In genomic region chr1:167602840-167603239, GRCh38 we compare ENCODE assay signal across 17 cellular contexts. TPM values are rescaled to one million over a fixed set of nuclear protein-coding genes. Genes with fewer than 3 reads are reported as not detected.
A peak's percentile ranks its signal among the peaks of the same experiment; 100 is the strongest.
DNase-seq lines count a peak whose midpoint lies in the region; ATAC-seq and TF ChIP-seq lines count a peak whose summit lies in the region.
"Had no signal": no experiment of that assay in that cellular context is flagged by ENCODE, and none has a peak within 500 bp of the region (broad histone marks: within the 10 kb centered on the region; RNA-seq: fewer than 3 reads in every experiment).

No MANE protein-coding gene starts in this region.

- no peaks in the 10 kb centered on the region for H4K20me1 ChIP-seq in DOHH2 (ENCODE audit: control insufficient read depth, insufficient read depth, low read depth, low read length)

- no peak overlapping the region for H3K4me3 Mint-ChIP-seq in activated CD4-positive, alpha-beta T cell treated with anti-CD3 and anti-CD28 coated beads for 36 hours
- H3K4me3 Mint-ChIP-seq in activated CD8-positive, alpha-beta T cell treated with anti-CD3 and anti-CD28 coated beads, Interleukin-2, amount 10 ng/mL, durations not matched to agents 7 days and 5 days = no peak overlapping the region
- peak overlapping the region in 9 of 10 donors; percentile 18 to 80 (median 45) for H3K4me3 Mint-ChIP-seq in naive thymus-derived CD4-positive, alpha-beta T cell
- H3K4me3 Mint-ChIP-seq: type B pancreatic cell had no signal

- H3K27ac ChIP-seq in DOHH2 (ENCODE audit: low read depth, low read length) = no peak overlapping the region
- H3K27ac ChIP-seq in naive thymus-derived CD4-positive, alpha-beta T cell (ENCODE audit: low read depth, low read length) = no peak overlapping the region
- H3K27ac ChIP-seq: 22Rv1, C4-2B had no signal

- peak; percentile 27 for DNase-seq in activated CD4-positive, alpha-beta T cell treated with anti-CD3 and anti-CD28 coated beads for 36 hours
- DNase-seq in activated CD4-positive, alpha-beta T cell treated with anti-CD3 and anti-CD28 coated beads for 48 hours = no peak
- DNase-seq in activated CD8-positive, alpha-beta T cell treated with anti-CD3 and anti-CD28 coated beads, Interleukin-2, amount 10 ng/mL, durations not matched to agents 7 days and 5 days = no peak
- DNase-seq in naive thymus-derived CD4-positive, alpha-beta T cell = peak in 2 of 9 donors; percentile 16 to 30
- DNase-seq in T-helper 9 cell = no peak
- no peak for DNase-seq in stimulated activated naive CD4-positive, alpha-beta T cell treated with Interleukin-2 at 50 U/mL for 16 hours (lab: John Stamatoyannopoulos, UW)
- DNase-seq: effector memory CD4-positive, alpha-beta T cell; hippocampal formation; KBM-7; kidney; NCI-H1092; NCI-H69 had no signal

- H3K4me3 ChIP-seq in DOHH2 (ENCODE audit: low read length) = no peak overlapping the region
- H3K4me3 ChIP-seq in naive thymus-derived CD4-positive, alpha-beta T cell (ENCODE audit: low read length) = no peak overlapping the region

- peaks cover 7% of the 10 kb centered on the region for H3K36me3 ChIP-seq in DOHH2 (ENCODE audit: control insufficient read depth, low read length)
- no peaks in the 10 kb centered on the region for H3K36me3 ChIP-seq in naive thymus-derived CD4-positive, alpha-beta T cell (ENCODE audit: control insufficient read depth in 2 of 3, insufficient read depth in 3 of 3, low read length in 3 of 3)

- peaks cover 37% of the 10 kb centered on the region for H3K4me1 Mint-ChIP-seq in activated CD4-positive, alpha-beta T cell treated with anti-CD3 and anti-CD28 coated beads for 36 hours
- peaks cover 42% of the 10 kb centered on the region for H3K4me1 Mint-ChIP-seq in activated CD8-positive, alpha-beta T cell treated with anti-CD3 and anti-CD28 coated beads, Interleukin-2, amount 10 ng/mL, durations not matched to agents 7 days and 5 days (ENCODE audit: low read depth)
- peaks cover 27 to 50% (median 48%) of the 10 kb centered on the region in 7 donors for H3K4me1 Mint-ChIP-seq in naive thymus-derived CD4-positive, alpha-beta T cell

- H3K27me3 Mint-ChIP-seq in activated CD4-positive, alpha-beta T cell treated with anti-CD3 and anti-CD28 coated beads for 36 hours = no peaks in the 10 kb centered on the region
- no peaks in the 10 kb centered on the region for H3K27me3 Mint-ChIP-seq in activated CD8-positive, alpha-beta T cell treated with anti-CD3 and anti-CD28 coated beads, Interleukin-2, amount 10 ng/mL, durations not matched to agents 7 days and 5 days (ENCODE audit: low read depth)
- no peaks in the 10 kb centered on the region for H3K27me3 Mint-ChIP-seq in naive thymus-derived CD4-positive, alpha-beta T cell
- H3K27me3 Mint-ChIP-seq: type B pancreatic cell had no signal

- POLR2A ChIA-PET in activated CD4-positive, alpha-beta T cell treated with anti-CD3 and anti-CD28 coated beads for 36 hours (lab: Charles Lee) = no interaction called here
- POLR2A ChIA-PET in activated CD8-positive, alpha-beta T cell treated with anti-CD3 and anti-CD28 coated beads, Interleukin-2, amount 10 ng/mL, durations not matched to agents 7 days and 5 days (lab: Charles Lee) = interaction anchor here (3.3 to 4.8 kb wide), 2 partner anchors 27 to 33 kb away, joined by 33 to 96 read pairs; partner anchors contain the start of gene RCSD1
- POLR2A ChIA-PET in naive thymus-derived CD4-positive, alpha-beta T cell (lab: Charles Lee) = interaction anchor here (1.5 to 11.0 kb wide), 5 partner anchors 14 to 79 kb away, joined by 3 to 276 read pairs (median 6); partner anchors contain the start of gene RCSD1

- H3K9me3 ChIP-seq in DOHH2 (ENCODE audit: control insufficient read depth, insufficient read depth, low read length) = peaks cover 12% of the 10 kb centered on the region
- H3K9me3 ChIP-seq in naive thymus-derived CD4-positive, alpha-beta T cell (ENCODE audit: control insufficient read depth in 2 of 3, low read length in 3 of 3) = peaks cover 0 to 9% (median 0%) of the 10 kb centered on the region in 3 experiments

- CTCF ChIA-PET in activated CD4-positive, alpha-beta T cell treated with anti-CD3 and anti-CD28 coated beads for 36 hours (lab: Charles Lee) = interaction anchor here (1.1 to 3.9 kb wide), 6 partner anchors 12 to 84 kb away, joined by 3 to 135 read pairs (median 6); no protein-coding TSS in a partner anchor
- CTCF ChIA-PET in activated CD8-positive, alpha-beta T cell treated with anti-CD3 and anti-CD28 coated beads, Interleukin-2, amount 10 ng/mL, durations not matched to agents 7 days and 5 days (lab: Charles Lee) = interaction anchor here (1.0 to 5.5 kb wide), 5 partner anchors 13 to 113 kb away, joined by 3 to 334 read pairs (median 35); partner anchors contain the start of gene RCSD1
- CTCF ChIA-PET in naive thymus-derived CD4-positive, alpha-beta T cell (lab: Charles Lee) = interaction anchor here (3.2 to 5.5 kb wide), 3 partner anchors 14 to 85 kb away, joined by 46 to 283 read pairs (median 100); no protein-coding TSS in a partner anchor

- H3K27ac Mint-ChIP-seq in activated CD4-positive, alpha-beta T cell treated with anti-CD3 and anti-CD28 coated beads for 36 hours = peak overlapping the region; percentile 65
- H3K27ac Mint-ChIP-seq in activated CD8-positive, alpha-beta T cell treated with anti-CD3 and anti-CD28 coated beads, Interleukin-2, amount 10 ng/mL, durations not matched to agents 7 days and 5 days = peak overlapping the region; percentile 34
- H3K27ac Mint-ChIP-seq in naive thymus-derived CD4-positive, alpha-beta T cell = peak overlapping the region in 6 of 9 donors; percentile 9 to 72 (median 40)
- H3K27ac Mint-ChIP-seq: type B pancreatic cell had no signal

- H3K9me3 Mint-ChIP-seq in activated CD4-positive, alpha-beta T cell treated with anti-CD3 and anti-CD28 coated beads for 36 hours (ENCODE audit: low read depth) = peaks cover 10% of the 10 kb centered on the region
- peaks cover 15% of the 10 kb centered on the region for H3K9me3 Mint-ChIP-seq in activated CD8-positive, alpha-beta T cell treated with anti-CD3 and anti-CD28 coated beads, Interleukin-2, amount 10 ng/mL, durations not matched to agents 7 days and 5 days (ENCODE audit: insufficient read depth)
- H3K9me3 Mint-ChIP-seq in naive thymus-derived CD4-positive, alpha-beta T cell = peaks cover 0 to 17% (median 10%) of the 10 kb centered on the region in 11 donors

- intact Hi-C loops in activated CD4-positive, alpha-beta T cell treated with anti-CD3 and anti-CD28 coated beads for 36 hours (cut with DNase I, micrococcal nuclease) = loop anchor here in 1 of 2 experiments (5.0 kb wide), 2 partner anchors 479 to 1836 kb away; partner anchors contain the start of gene TMCO1
- intact Hi-C loops in naive thymus-derived CD4-positive, alpha-beta T cell (cut with micrococcal nuclease) = loop anchor here in 1 of 2 donors (5.0 to 10.0 kb wide), 2 partner anchors 49 to 482 kb away; no protein-coding TSS in a partner anchor

- no peak for ATAC-seq in activated CD4-positive, alpha-beta T cell treated with anti-CD3 and anti-CD28 coated beads for 36 hours
- no peak for ATAC-seq in activated CD8-positive, alpha-beta T cell treated with anti-CD3 and anti-CD28 coated beads, Interleukin-2, amount 10 ng/mL, durations not matched to agents 7 days and 5 days
- no peak for ATAC-seq in naive thymus-derived CD4-positive, alpha-beta T cell
- no peak for ATAC-seq in GM18498 (IDR thresholded peaks at IDR 0.05; ENCODE audit: unreplicated experiment)

- peaks cover 39% of the 10 kb centered on the region for H3K4me1 ChIP-seq in DOHH2 (ENCODE audit: control insufficient read depth, low read length)
- H3K4me1 ChIP-seq in naive thymus-derived CD4-positive, alpha-beta T cell (ENCODE audit: control insufficient read depth in 2 of 2, insufficient read depth in 2 of 2, low read length in 2 of 2) = peaks cover 28 to 36% of the 10 kb centered on the region in 2 donors

- peaks cover 6% of the 10 kb centered on the region for H3K36me3 Mint-ChIP-seq in activated CD4-positive, alpha-beta T cell treated with anti-CD3 and anti-CD28 coated beads for 36 hours (ENCODE audit: low read depth)
- peaks cover 12% of the 10 kb centered on the region for H3K36me3 Mint-ChIP-seq in activated CD8-positive, alpha-beta T cell treated with anti-CD3 and anti-CD28 coated beads, Interleukin-2, amount 10 ng/mL, durations not matched to agents 7 days and 5 days (ENCODE audit: low read depth)
- H3K36me3 Mint-ChIP-seq in naive thymus-derived CD4-positive, alpha-beta T cell = peaks cover 5 to 26% (median 10%) of the 10 kb centered on the region in 5 donors
- H3K36me3 Mint-ChIP-seq: type B pancreatic cell had no signal

- H3K9me2 ChIP-seq in DOHH2 (replicated peaks; ENCODE audit: control insufficient read depth, low read length) = no peaks in the 10 kb centered on the region

- 0 out of 2 replicates have a peak, but pooled peaks cover 2% of the 10 kb centered on the region for H3K79me2 ChIP-seq in DOHH2 (ENCODE audit: control insufficient read depth, low read length)

- no peaks in the 10 kb centered on the region for H3F3A ChIP-seq in DOHH2 (ENCODE audit: control insufficient read depth, insufficient read depth)

- H3K4me2 ChIP-seq in DOHH2 (ENCODE audit: low read length) = 0 out of 2 replicates have a peak overlapping the region, but pooled peaks have one; percentile 9

- no peak for TF ChIP-seq CTCF in DOHH2 (IDR thresholded peaks at IDR 0.05; ENCODE audit: low read depth, low read length, poor library complexity, severe bottlenecking)

- H3K27me3 ChIP-seq in DOHH2 (ENCODE audit: control insufficient read depth, low read length) = no peaks in the 10 kb centered on the region
- H3K27me3 ChIP-seq in naive thymus-derived CD4-positive, alpha-beta T cell (ENCODE audit: control insufficient read depth in 2 of 2, insufficient read depth in 2 of 2, low read length in 2 of 2) = no peaks in the 10 kb centered on the region

RNA-seq across cellular contexts. Expression of gene RCSD1, which starts 27.2 kb away (rescaled TPM):
- total RNA-seq in activated CD4-positive, alpha-beta T cell treated with anti-CD3 and anti-CD28 coated beads for 36 hours = 10 to 100 TPM; 59.9 to 62.0 TPM
- total RNA-seq in activated CD8-positive, alpha-beta T cell treated with anti-CD3 and anti-CD28 coated beads, Interleukin-2, amount 10 ng/mL, durations not matched to agents 7 days and 5 days = 100 to 1,000 TPM; 143 to 145 TPM
- 100 to 1,000 TPM in 4 of 5 experiments, 10 to 100 TPM in 1; 75.0 to 153 (median 140) TPM for total RNA-seq in naive thymus-derived CD4-positive, alpha-beta T cell
- polyA plus RNA-seq in naive thymus-derived CD4-positive, alpha-beta T cell = 100 to 1,000 TPM in 1 of 2 donors, 10 to 100 TPM in 1; 94.7 to 135 TPM

RNA-seq across cellular contexts. Expression of gene CREG1, which starts 49.3 kb away (rescaled TPM):
- 1 to 10 TPM; 8.8 to 9.4 TPM for total RNA-seq in activated CD4-positive, alpha-beta T cell treated with anti-CD3 and anti-CD28 coated beads for 36 hours
- 1 to 10 TPM; 7.3 to 7.7 TPM for total RNA-seq in activated CD8-positive, alpha-beta T cell treated with anti-CD3 and anti-CD28 coated beads, Interleukin-2, amount 10 ng/mL, durations not matched to agents 7 days and 5 days
- total RNA-seq in naive thymus-derived CD4-positive, alpha-beta T cell = 10 to 100 TPM; 10.6 to 33.4 (median 23.1) TPM
- polyA plus RNA-seq in naive thymus-derived CD4-positive, alpha-beta T cell = 10 to 100 TPM; 31.9 to 40.6 TPM

Comparison
In these comparisons a context has a peak if more than half of its experiments do, and no peak if none do; other contexts are left out.
1. H3K4me3 Mint-ChIP-seq: peak in naive thymus-derived CD4-positive, alpha-beta T cell (9 of 10); none in activated CD4-positive, alpha-beta T cell treated with anti-CD3 and anti-CD28 coated beads for 36 hours (single experiment) and activated CD8-positive, alpha-beta T cell treated with anti-CD3 and anti-CD28 coated beads, Interleukin-2, amount 10 ng/mL, durations not matched to agents 7 days and 5 days (single experiment).
2. Peak in every context shown above with its lines, with median percentiles within 50 percentile points of each other: H3K27ac Mint-ChIP-seq.